8 cellular contexts compared by ENCODE assay signal in the genomic region with DNA sequence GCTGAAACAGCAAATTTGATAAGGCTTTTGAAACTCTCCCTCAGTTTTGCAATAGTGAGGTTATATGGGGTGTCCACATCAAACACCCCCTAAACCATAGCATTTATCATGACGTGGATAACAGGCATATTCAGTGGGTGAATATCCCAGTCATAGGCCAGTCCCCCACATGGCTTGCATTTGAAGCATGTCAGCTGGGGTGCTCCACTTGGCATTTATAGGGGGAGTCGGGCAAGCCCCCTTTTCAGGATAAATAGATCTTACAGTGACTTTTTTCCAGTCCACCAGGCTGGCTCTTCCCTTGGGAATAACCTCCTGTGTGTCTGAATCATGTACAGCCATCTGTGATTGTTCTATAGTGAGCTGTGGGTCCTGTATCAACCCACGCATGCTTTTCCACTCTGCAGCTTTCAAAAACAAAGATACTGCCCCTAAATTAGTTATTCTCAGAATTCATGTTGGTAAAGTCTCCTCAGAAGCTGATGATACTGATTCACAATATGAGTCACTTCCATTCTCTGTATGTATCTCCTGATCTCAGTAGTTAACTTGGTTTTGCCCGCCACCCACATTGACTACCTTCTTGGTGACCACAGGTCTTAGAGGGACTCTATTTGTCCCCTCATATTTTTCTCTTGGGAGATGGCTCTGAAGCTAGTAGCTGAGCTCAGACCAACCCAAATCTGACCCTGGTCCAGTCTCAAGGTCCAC.
DNase-seq lines count a peak whose midpoint lies in the region; ATAC-seq and TF ChIP-seq lines count a peak whose summit lies in the region.

No MANE protein-coding gene starts in this region.

- H3K4me3 ChIP-seq in skeletal muscle satellite cell (ENCODE audit: low read length), result no peak overlapping the region

- intact Hi-C loops in Calu3 (cut with micrococcal nuclease; ENCODE audit: unreplicated experiment), result no loop called here

- no peaks in the 10 kb centered on the region for H3K9me3 ChIP-seq in skeletal muscle satellite cell (replicated peaks; ENCODE audit: low read length)

- ATAC-seq in GM18517 (IDR thresholded peaks at IDR 0.05; ENCODE audit: unreplicated experiment) (peak; percentile 96), HG02759 (IDR thresholded peaks at IDR 0.05; ENCODE audit: unreplicated experiment) (peak; percentile 94)

- H3K9ac ChIP-seq in skeletal muscle satellite cell (ENCODE audit: low read depth, low read length), result no peak overlapping the region

- BruUV-seq in Calu3 (replicated peaks; lab: Mats Ljungman, UMichigan), result no TSS peak

- H3K4me1 ChIP-seq in skeletal muscle satellite cell (ENCODE audit: control insufficient read depth, insufficient read depth, low read length), result peaks cover 3% of the 10 kb centered on the region

- H3K27ac Mint-ChIP-seq in Calu3 (ENCODE audit: unreplicated experiment), result no peak overlapping the region

- no peaks in the 10 kb centered on the region for H3K36me3 Mint-ChIP-seq in Calu3 (ENCODE audit: insufficient read depth, unreplicated experiment)

- H3K27me3 ChIP-seq in skeletal muscle satellite cell (ENCODE audit: control insufficient read depth, insufficient read depth, low read length), result peaks cover 10% of the 10 kb centered on the region

- CTCF ChIA-PET in Calu3 (lab: Charles Lee), result no interaction called here

- TF ChIP-seq CTCF in Calu3 (IDR thresholded peaks at IDR 0.05; ENCODE audit: unreplicated experiment), result no peak

- DNase-seq in activated CD4-positive, alpha-beta T cell treated with anti-CD3 and anti-CD28 coated beads, Interleukin-2, amount 50 U/mL, for 48 hours, result peak; percentile 53 to 73
- DNase-seq in NOMO-1 treated with dmso at 0.1 percent for 144 hours (lab: John Stamatoyannopoulos, UW; ENCODE audit: unreplicated experiment) (no peak), NCI-H1436 (lab: John Stamatoyannopoulos, UW) (no peak), cerebellar nuclear complex (lab: John Stamatoyannopoulos, UW) (no peak), Calu3 (no peak)

- H3K4me1 Mint-ChIP-seq in Calu3 (ENCODE audit: low read depth, unreplicated experiment), result no peaks in the 10 kb centered on the region

- H3K4me3 Mint-ChIP-seq in Calu3 (ENCODE audit: low read depth, unreplicated experiment), result no peak overlapping the region

- H3K4me2 ChIP-seq in skeletal muscle satellite cell (ENCODE audit: low read length), result peak overlapping the region; percentile 42

- no peaks in the 10 kb centered on the region for H3K27me3 Mint-ChIP-seq in Calu3 (ENCODE audit: unreplicated experiment)

- H3K9me3 Mint-ChIP-seq in Calu3 (ENCODE audit: low read depth, unreplicated experiment), result no peaks in the 10 kb centered on the region

- H3K36me3 ChIP-seq in skeletal muscle satellite cell (ENCODE audit: insufficient read depth, low read length), result no peaks in the 10 kb centered on the region

Comparison
In these comparisons a context has a peak if more than half of its experiments do, and no peak if none do; other contexts are left out.
1. DNase-seq: peak in activated CD4-positive, alpha-beta T cell treated with anti-CD3 and anti-CD28 coated beads, Interleukin-2, amount 50 U/mL, for 48 hours (2 of 2); none in NOMO-1 treated with dmso at 0.1 percent for 144 hours (single experiment), NCI-H1436 (single experiment), cerebellar nuclear complex (0 of 2) and Calu3 (single experiment).